ENCODE assay signal across 13 cellular contexts in genomic region chr2:167190053-167190452, GRCh38.
A peak's percentile ranks its signal among the peaks of the same experiment; 100 is the strongest.
DNase-seq lines count a peak whose midpoint lies in the region; ATAC-seq and TF ChIP-seq lines count a peak whose summit lies in the region.
"Had no signal": no experiment of that assay in that cellular context is flagged by ENCODE, and none has a peak within 500 bp of the region (broad histone marks: within the 10 kb centered on the region; RNA-seq: fewer than 3 reads in every experiment).

No MANE protein-coding gene starts in this region.

- H3K27ac Mint-ChIP-seq in MCF 10A (ENCODE audit: low read depth, unreplicated experiment), result no peak overlapping the region
- H3K27ac Mint-ChIP-seq: H9, naive B cell had no signal

- CTCF ChIA-PET in MCF 10A (lab: Yijun Ruan, JAX), result no interaction called here

- H3K36me3 Mint-ChIP-seq in MCF 10A (ENCODE audit: insufficient read depth, unreplicated experiment), result peaks cover 6% of the 10 kb centered on the region
- H3K36me3 Mint-ChIP-seq: naive B cell had no signal

- TF ChIP-seq CTCF in MCF 10A (IDR thresholded peaks at IDR 0.05; ENCODE audit: unreplicated experiment), result no peak
- TF ChIP-seq CTCF in breast epithelium (IDR thresholded peaks at IDR 0.05), result no peak
- TF ChIP-seq CTCF in body of pancreas (IDR thresholded peaks at IDR 0.05), result no peak
- no peak for TF ChIP-seq CTCF in WERI-Rb-1 (IDR thresholded peaks at IDR 0.05; ENCODE audit: low read depth, low read length)

- no peaks in the 10 kb centered on the region for H3K4me1 Mint-ChIP-seq in MCF 10A (ENCODE audit: insufficient read depth, unreplicated experiment)
- H3K4me1 Mint-ChIP-seq: naive B cell had no signal

- H3K4me3 ChIP-seq in breast epithelium, result no peak overlapping the region
- no peak overlapping the region for H3K4me3 ChIP-seq in body of pancreas
- H3K4me3 ChIP-seq in right cardiac atrium (ENCODE audit: low read length), result peak overlapping the region; percentile 69
- H3K4me3 ChIP-seq in aorta (ENCODE audit: low read length in 2 of 2), result no peak overlapping the region
- no peak overlapping the region for H3K4me3 ChIP-seq in WERI-Rb-1 (ENCODE audit: low read depth, low read length)
- H3K4me3 ChIP-seq: left lung, SK-N-MC had no signal

- H3K36me3 ChIP-seq in breast epithelium, result no peaks in the 10 kb centered on the region
- H3K36me3 ChIP-seq in body of pancreas (replicated peaks in 1 of 2; ENCODE audit: insufficient read depth in 1 of 2, low read depth in 2 of 2), result no peaks in the 10 kb centered on the region
- H3K36me3 ChIP-seq in aorta (ENCODE audit: control insufficient read depth in 1 of 2, insufficient read depth in 2 of 2, low read length in 1 of 2), result no peaks in the 10 kb centered on the region
- H3K36me3 ChIP-seq in WERI-Rb-1, result no peaks in the 10 kb centered on the region
- H3K36me3 ChIP-seq: left lung had no signal

- peaks cover 3% of the 10 kb centered on the region for H3K27me3 Mint-ChIP-seq in MCF 10A (ENCODE audit: insufficient read depth, unreplicated experiment)
- H3K27me3 Mint-ChIP-seq: naive B cell had no signal

- H3K4me1 ChIP-seq in breast epithelium, result no peaks in the 10 kb centered on the region
- H3K4me1 ChIP-seq in body of pancreas, result peaks cover 38% of the 10 kb centered on the region
- H3K4me1 ChIP-seq in right cardiac atrium (ENCODE audit: control insufficient read depth, insufficient read depth, low read length), result peaks cover 4% of the 10 kb centered on the region
- peaks cover 4 to 21% of the 10 kb centered on the region in 2 donors for H3K4me1 ChIP-seq in aorta (ENCODE audit: control insufficient read depth in 1 of 2, insufficient read depth in 2 of 2, low read length in 2 of 2)
- H3K4me1 ChIP-seq: left lung had no signal

- H3K27me3 ChIP-seq in breast epithelium, result no peaks in the 10 kb centered on the region
- H3K27me3 ChIP-seq in body of pancreas, result no peaks in the 10 kb centered on the region
- H3K27me3 ChIP-seq in right cardiac atrium (ENCODE audit: control insufficient read depth, insufficient read depth), result no peaks in the 10 kb centered on the region
- no peaks in the 10 kb centered on the region for H3K27me3 ChIP-seq in aorta (ENCODE audit: control insufficient read depth in 1 of 2, insufficient read depth in 2 of 2, low read length in 1 of 2)
- H3K27me3 ChIP-seq in WERI-Rb-1 (ENCODE audit: insufficient read depth, low read depth, severe bottlenecking), result no peaks in the 10 kb centered on the region
- H3K27me3 ChIP-seq: left lung had no signal

- no peaks in the 10 kb centered on the region for H3K9me3 Mint-ChIP-seq in MCF 10A (ENCODE audit: unreplicated experiment)
- H3K9me3 Mint-ChIP-seq: H9, naive B cell had no signal

- H3K9me3 ChIP-seq in breast epithelium (no peaks in the 10 kb centered on the region), body of pancreas (no peaks in the 10 kb centered on the region), right cardiac atrium (ENCODE audit: control insufficient read depth, low read length) (no peaks in the 10 kb centered on the region), aorta (ENCODE audit: control insufficient read depth, low read length) (no peaks in the 10 kb centered on the region), WERI-Rb-1 (ENCODE audit: severe bottlenecking) (no peaks in the 10 kb centered on the region)
- H3K9me3 ChIP-seq: left lung had no signal

- no peak overlapping the region for H3K4me3 Mint-ChIP-seq in MCF 10A (ENCODE audit: unreplicated experiment)
- H3K4me3 Mint-ChIP-seq: H9, naive B cell had no signal

- ATAC-seq in body of pancreas (peak; percentile 83), right cardiac atrium (peak; percentile 74 to 81), aorta (ENCODE audit: low FRiP score) (peak; percentile 59)
- ATAC-seq: left lung had no signal

- WGBS in body of pancreas, 2 donors, result 28 to 29% methylated on average over 3 of the region's 3 CpGs
- 35% methylated on average over 3 of the region's 3 CpGs for WGBS in right cardiac atrium
- WGBS in aorta, 2 donors, result 15 to 21% methylated on average over 3 of the region's 3 CpGs

- TF ChIP-seq POLR2A in breast epithelium (IDR thresholded peaks at IDR 0.05) (no peak), body of pancreas (IDR thresholded peaks at IDR 0.05) (no peak)

- DNase-seq in MCF 10A (ENCODE audit: unreplicated experiment) (peak; percentile 91), breast epithelium (ENCODE audit: low spot score in 2 of 2) (no peak), body of pancreas (peak; percentile 55 to 68 (median 61)), right cardiac atrium (peak; percentile 52 to 69 (median 53)), aorta (peak in 1 of 2 donors; percentile 50), WERI-Rb-1 (no peak), cerebellum (ENCODE audit: low spot score) (no peak), dedifferentiated amniotic fluid mesenchymal stem cell (ENCODE audit: extremely low spot score) (no peak)
- DNase-seq: activated CD8-positive, alpha-beta memory T cell treated with anti-CD3 and anti-CD28 coated beads for 24 hours; H9; left lung; naive B cell had no signal

- intact Hi-C loops in MCF 10A (cut with micrococcal nuclease) (no loop called here), breast epithelium (cut with DNase I; ENCODE audit: low total_unique reads) (no loop called here), body of pancreas (cut with DNase I) (no loop called here), right cardiac atrium (cut with DNase I) (no loop called here), aorta (cut with DNase I) (loop anchor here in 1 of 2 donors (5.0 kb wide), 1 partner anchor 48 kb away; no protein-coding TSS in a partner anchor)

- POLR2A ChIA-PET in MCF 10A (lab: Yijun Ruan, JAX), result no interaction called here

- H3K27ac ChIP-seq in breast epithelium (no peak overlapping the region), body of pancreas (no peak overlapping the region), right cardiac atrium (ENCODE audit: low read length) (peak overlapping the region; percentile 89), aorta (ENCODE audit: low read depth in 1 of 2, low read length in 2 of 2) (no peak overlapping the region), WERI-Rb-1 (no peak overlapping the region)
- H3K27ac ChIP-seq: left lung, SK-N-MC had no signal

- no TSS peak for BruUV-seq in MCF 10A (replicated peaks; lab: Mats Ljungman, UMichigan)

Comparison
In these comparisons a context has a peak if more than half of its experiments do, and no peak if none do; other contexts are left out.
1. DNase-seq: peak in MCF 10A (single experiment), body of pancreas (4 of 4) and right cardiac atrium (3 of 3); none in breast epithelium (0 of 2), WERI-Rb-1 (single experiment), cerebellum (single experiment) and dedifferentiated amniotic fluid mesenchymal stem cell (single experiment).
2. Peak in every context shown above with its lines, with median percentiles within 50 percentile points of each other: ATAC-seq.